ENCODE assay signal across 8 cellular contexts in genomic region chr19:3336680-3337523, GRCh38. TPM values are rescaled to one million over a fixed set of nuclear protein-coding genes. Genes with fewer than 3 reads are reported as not detected.
DNase-seq lines count a peak whose midpoint lies in the region; TF ChIP-seq lines count a peak whose summit lies in the region.

No MANE protein-coding gene starts in this region.

- H3K27me3 ChIP-seq in SK-N-SH (ENCODE audit: insufficient read depth), result no peaks in the 10 kb centered on the region

- no peak for TF ChIP-seq RAD21 in SK-N-SH (IDR thresholded peaks at IDR 0.05; ENCODE audit: low read length)

- POLR2A ChIA-PET in SK-N-SH (lab: Yijun Ruan, JAX), result interaction anchor here (0.9 to 1.1 kb wide), 3 partner anchors 51 to 105 kb away, joined by 3 to 4 read pairs (median 3); no protein-coding TSS in a partner anchor

- TF ChIP-seq CTCF in SK-N-SH (IDR thresholded peaks at IDR 0.05), result no peak

- 0 out of 2 replicates have a peak overlapping the region, but pooled peaks have one; percentile 42 for H3K4me2 ChIP-seq in SK-N-SH

- H3K4me3 ChIP-seq in SK-N-SH (ENCODE audit: low read depth in 2 of 2, low read length in 1 of 2), result no peak overlapping the region

- H2AFZ ChIP-seq in SK-N-SH (ENCODE audit: low read depth), result peak overlapping the region; percentile 69

- H3K79me2 ChIP-seq in SK-N-SH (ENCODE audit: insufficient read depth), result no peaks in the 10 kb centered on the region

- DNase-seq in DMS79 (lab: John Stamatoyannopoulos, UW), result peak; percentile 56
- DNase-seq in SK-N-SH, result peak; percentile 76
- DNase-seq in cardiac septum (ENCODE audit: low spot score), result peak; percentile 89
- peak; percentile 92 for DNase-seq in renal cortical epithelial cell (ENCODE audit: low read depth)
- no peak for DNase-seq in GM19240 (ENCODE audit: insufficient read length, low spot score)
- DNase-seq in activated naive CD4-positive, alpha-beta T cell treated with anti-CD3 and anti-CD28 coated beads, Interleukin-2, amount 50 U/mL, for 16 hours, result no peak
- DNase-seq in SW480 (ENCODE audit: low spot score), result no peak
- no peak for DNase-seq in NCI-H146 (lab: John Stamatoyannopoulos, UW)

- H3K9me3 ChIP-seq in SK-N-SH, result no peaks in the 10 kb centered on the region

- no peaks in the 10 kb centered on the region for H3K36me3 ChIP-seq in SK-N-SH (replicated peaks in 1 of 2; ENCODE audit: control insufficient read depth in 1 of 2, insufficient read depth in 2 of 2, low read length in 1 of 2)

- peaks cover 7 to 23% of the 10 kb centered on the region in 2 experiments; a peak in 3 of 4 replicates for H3K4me1 ChIP-seq in SK-N-SH (ENCODE audit: control insufficient read depth in 1 of 2, insufficient read depth in 2 of 2, low read depth in 1 of 2, low read length in 1 of 2)

- H3K9me2 ChIP-seq in SK-N-SH, result no peaks in the 10 kb centered on the region

- intact Hi-C loops in cardiac septum (cut with DNase I), result loop anchor here (1.0 kb wide), 1 partner anchor 67 kb away; no protein-coding TSS in a partner anchor

- H3F3A ChIP-seq in SK-N-SH (replicated peaks; ENCODE audit: insufficient read depth), result no peaks in the 10 kb centered on the region

- H3K9ac ChIP-seq in SK-N-SH, result no peak overlapping the region

- H3K27ac ChIP-seq in SK-N-SH (ENCODE audit: low read depth in 2 of 2, low read length in 1 of 2), result peak overlapping the region; percentile 40 to 83

- 42% methylated on average over 12 of the region's 22 CpGs for WGBS in SK-N-SH (ENCODE audit: low lambda C conversion rate)

- CTCF ChIA-PET in SK-N-SH (lab: Yijun Ruan, JAX), result interaction anchor here (0.6 to 2.7 kb wide), 7 partner anchors 9 to 148 kb away, joined by 3 to 15 read pairs (median 5); no protein-coding TSS in a partner anchor

- TF ChIP-seq EP300 in SK-N-SH (IDR thresholded peaks at IDR 0.05; ENCODE audit: borderline replicate concordance in 1 of 2, low read depth in 1 of 2, low read length in 1 of 2), result 0 out of 4 replicates have a peak, but pooled peaks of 1 of the 2 experiments have one; percentile 26

- H4K20me1 ChIP-seq in SK-N-SH (ENCODE audit: insufficient read depth), result no peaks in the 10 kb centered on the region

TF ChIP-seq in SK-N-SH, 30 proteins besides CTCF, POLR2A, EP300 and RAD21:
- 0 out of 2 replicates have a peak, but pooled peaks have one; percentile 19 for TF ChIP-seq MAX (IDR thresholded peaks at IDR 0.05; ENCODE audit: low read depth)
- TF ChIP-seq FOSL2 (IDR thresholded peaks at IDR 0.05; ENCODE audit: borderline replicate concordance, low read depth), result no peak
- TF ChIP-seq PBX3 (IDR thresholded peaks at IDR 0.05), result no peak
- TF ChIP-seq TEAD4 (IDR thresholded peaks at IDR 0.05; ENCODE audit: borderline replicate concordance, insufficient read depth), result no peak
- no peak for TF ChIP-seq TAF1 (IDR thresholded peaks at IDR 0.05; ENCODE audit: borderline replicate concordance, low read depth, low read length)
- TF ChIP-seq SMC3 (IDR thresholded peaks at IDR 0.05; ENCODE audit: low read depth, low read length), result no peak
- TF ChIP-seq FOXJ3 (CRISPR knock-in tag; IDR thresholded peaks at IDR 0.05), result 0 out of 2 replicates have a peak, but pooled peaks have one; percentile 52
- TF ChIP-seq NFIC (IDR thresholded peaks at IDR 0.05; ENCODE audit: borderline replicate concordance), result peak; percentile 84

RNA-seq across cellular contexts. Expression of gene NFIC, which starts 29.5 kb away (rescaled TPM):
- 2.6 and 7.2 TPM in 2 replicates for polyA plus RNA-seq in SK-N-SH (2012; rRNA removed)
- polyA plus RNA-seq in SK-N-SH (2012; cell fraction: cytosol; rRNA removed), result 5.7 and 8.1 TPM in 2 replicates
- 13.4 and 14.9 TPM in 2 replicates for polyA plus RNA-seq in SK-N-SH (2012; cell fraction: nucleus; rRNA removed)
- total RNA-seq in cardiac septum, result 178 TPM
- 17.2 and 107 TPM in 2 replicates for total RNA-seq in renal cortical epithelial cell

Comparison
In these comparisons a context has a peak if more than half of its experiments do, and no peak if none do; other contexts are left out.
1. DNase-seq: peak in DMS79 (single experiment), SK-N-SH (single experiment), cardiac septum (single experiment) and renal cortical epithelial cell (single experiment); none in GM19240 (single experiment), activated naive CD4-positive, alpha-beta T cell treated with anti-CD3 and anti-CD28 coated beads, Interleukin-2, amount 50 U/mL, for 16 hours (single experiment), SW480 (single experiment) and NCI-H146 (single experiment).